Comparison of ENCODE assay signal across 11 cellular contexts in the genomic region with DNA sequence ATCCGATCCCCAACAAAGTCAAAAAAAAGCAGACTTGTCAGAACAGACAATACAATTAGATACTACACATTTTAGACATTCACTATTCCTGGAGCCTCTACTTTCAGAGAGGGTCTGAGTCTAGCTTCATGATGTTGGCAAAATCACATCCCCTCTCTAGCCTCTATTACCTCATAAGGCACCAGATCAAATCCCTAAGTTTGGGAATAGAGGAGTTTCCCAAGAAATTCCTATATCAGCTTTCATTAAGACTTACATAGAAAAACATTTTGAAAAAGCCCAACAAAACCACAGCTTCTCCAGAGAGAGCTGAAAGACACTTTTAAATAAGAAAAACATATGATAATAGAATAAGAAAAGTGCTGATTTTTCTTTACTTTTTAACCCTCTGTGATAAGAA. TPM values are rescaled to one million over a fixed set of nuclear protein-coding genes. Genes with fewer than 3 reads are reported as not detected.
DNase-seq lines count a peak whose midpoint lies in the region; ATAC-seq and TF ChIP-seq lines count a peak whose summit lies in the region.
"Had no signal": no experiment of that assay in that cellular context is flagged by ENCODE, and none has a peak within 500 bp of the region (broad histone marks: within the 10 kb centered on the region; RNA-seq: fewer than 3 reads in every experiment).

No MANE protein-coding gene starts in this region.

- TF ChIP-seq EP300 in gastroesophageal sphincter (IDR thresholded peaks at IDR 0.05): no peak

- H3K27ac ChIP-seq in HEK293 (ENCODE audit: extremely low read depth, low read depth, low read length) (no peak overlapping the region), gastroesophageal sphincter (peak overlapping the region in 3 of 4 donors; percentile 35 to 58 (median 55)), skeletal muscle tissue (ENCODE audit: low read depth, low read length) (peak overlapping the region; percentile 73)

- TF ChIP-seq CTCF in HEK293 (tag by site-specific recombination; IDR thresholded peaks at IDR 0.05): no peak
- TF ChIP-seq CTCF in activated CD8-positive, alpha-beta T cell treated with anti-CD3 and anti-CD28 coated beads for 36 hours (IDR thresholded peaks at IDR 0.05): no peak
- TF ChIP-seq CTCF in gastroesophageal sphincter (IDR thresholded peaks at IDR 0.05): no peak

- peaks cover 43% of the 10 kb centered on the region for H3K4me1 Mint-ChIP-seq in activated CD8-positive, alpha-beta T cell treated with anti-CD3 and anti-CD28 coated beads for 36 hours (ENCODE audit: low read depth)

- H3K27ac Mint-ChIP-seq in activated CD8-positive, alpha-beta T cell treated with anti-CD3 and anti-CD28 coated beads for 36 hours: peak overlapping the region; percentile 81

- intact Hi-C loops in activated CD8-positive, alpha-beta T cell treated with anti-CD3 and anti-CD28 coated beads for 36 hours (cut with micrococcal nuclease): no loop called here

- no peaks in the 10 kb centered on the region for H3K9me3 Mint-ChIP-seq in activated CD8-positive, alpha-beta T cell treated with anti-CD3 and anti-CD28 coated beads for 36 hours

- POLR2A ChIA-PET in HEK293 (lab: Yijun Ruan, JAX): no interaction called here
- POLR2A ChIA-PET in activated CD8-positive, alpha-beta T cell treated with anti-CD3 and anti-CD28 coated beads for 36 hours (lab: Charles Lee): interaction anchor here (1.0 to 1.5 kb wide), 5 partner anchors 10 to 39 kb away, joined by 3 to 5 read pairs (median 3); no protein-coding TSS in a partner anchor

- H3K4me1 ChIP-seq in HEK293 (ENCODE audit: control insufficient read depth, insufficient read depth, low read length): peaks cover 45% of the 10 kb centered on the region
- H3K4me1 ChIP-seq in gastroesophageal sphincter: peaks cover 6 to 91% (median 25%) of the 10 kb centered on the region in 3 donors
- H3K4me1 ChIP-seq in skeletal muscle tissue (ENCODE audit: control insufficient read depth in 3 of 3, insufficient read depth in 3 of 3, low read length in 3 of 3): peaks cover 39 to 61% (median 60%) of the 10 kb centered on the region in 3 donors

- H3K27me3 ChIP-seq in gastroesophageal sphincter: no peaks in the 10 kb centered on the region
- no peaks in the 10 kb centered on the region for H3K27me3 ChIP-seq in skeletal muscle tissue (ENCODE audit: control insufficient read depth in 3 of 3, insufficient read depth in 3 of 3, low read length in 3 of 3)

- H3K9ac ChIP-seq in skeletal muscle tissue (ENCODE audit: low read depth in 1 of 3, low read length in 3 of 3): peak overlapping the region in 2 of 3 donors; percentile 7 to 26

- DNase-seq in activated CD8-positive, alpha-beta T cell treated with anti-CD3 and anti-CD28 coated beads for 36 hours: no peak
- DNase-seq in cerebellum (ENCODE audit: low spot score): no peak
- DNase-seq: amniotic stem cell, NCI-H446 treated with DMSO at 0.1 percent for 48 hours had no signal

- H3K9me3 ChIP-seq in HEK293 (ENCODE audit: control insufficient read depth, insufficient read depth, low read depth, low read length): no peaks in the 10 kb centered on the region
- H3K9me3 ChIP-seq in gastroesophageal sphincter: no peaks in the 10 kb centered on the region
- no peaks in the 10 kb centered on the region for H3K9me3 ChIP-seq in skeletal muscle tissue (ENCODE audit: control insufficient read depth in 3 of 3, low read length in 3 of 3)
- H3K9me3 ChIP-seq: mucosa of descending colon had no signal

- H3K4me3 Mint-ChIP-seq in activated CD8-positive, alpha-beta T cell treated with anti-CD3 and anti-CD28 coated beads for 36 hours: peak overlapping the region; percentile 46

- H3K4me3 ChIP-seq in HEK293 (ENCODE audit: low read depth, low read length): no peak overlapping the region
- H3K4me3 ChIP-seq in gastroesophageal sphincter: peak overlapping the region in 1 of 2 donors; percentile 10
- H3K4me3 ChIP-seq in skeletal muscle tissue (ENCODE audit: low read length in 3 of 3): no peak overlapping the region
- H3K4me3 ChIP-seq: mucosa of descending colon had no signal

- WGBS in gastroesophageal sphincter (ENCODE audit: low coverage in 1 of 2), 2 donors: 57 to 60% methylated on average over 1 of the region's 1 CpG

- no peaks in the 10 kb centered on the region for H3K27me3 Mint-ChIP-seq in activated CD8-positive, alpha-beta T cell treated with anti-CD3 and anti-CD28 coated beads for 36 hours

- H3K36me3 Mint-ChIP-seq in activated CD8-positive, alpha-beta T cell treated with anti-CD3 and anti-CD28 coated beads for 36 hours (ENCODE audit: low read depth): peaks cover 22% of the 10 kb centered on the region

- no peak for TF ChIP-seq POLR2A in gastroesophageal sphincter (IDR thresholded peaks at IDR 0.05)

- ATAC-seq in activated CD8-positive, alpha-beta T cell treated with anti-CD3 and anti-CD28 coated beads for 36 hours: no peak
- ATAC-seq in gastroesophageal sphincter (no peak), HG03520 (IDR thresholded peaks at IDR 0.05; ENCODE audit: unreplicated experiment) (no peak), GM18502 (IDR thresholded peaks at IDR 0.05; ENCODE audit: poor library complexity, unreplicated experiment) (no peak), GM21723 (IDR thresholded peaks at IDR 0.05; ENCODE audit: unreplicated experiment) (no peak)

- CTCF ChIA-PET in HEK293 (lab: Yijun Ruan, JAX): interaction anchor here (0.6 to 1.9 kb wide), 7 partner anchors 9 to 243 kb away, joined by 3 to 4 read pairs (median 3); no protein-coding TSS in a partner anchor
- CTCF ChIA-PET in activated CD8-positive, alpha-beta T cell treated with anti-CD3 and anti-CD28 coated beads for 36 hours (lab: Charles Lee): interaction anchor here (1.6 to 8.9 kb wide), 4 partner anchors 22 to 38 kb away, joined by 4 to 83 read pairs (median 28); no protein-coding TSS in a partner anchor

- H3K36me3 ChIP-seq in HEK293 (ENCODE audit: control insufficient read depth in 2 of 2, insufficient read depth in 1 of 2, low read length in 2 of 2): peaks cover 0 to 4% of the 10 kb centered on the region in 2 experiments; a peak in 1 of 3 replicates
- no peaks in the 10 kb centered on the region for H3K36me3 ChIP-seq in gastroesophageal sphincter
- H3K36me3 ChIP-seq in skeletal muscle tissue (ENCODE audit: control insufficient read depth in 3 of 3, insufficient read depth in 3 of 3, low read length in 3 of 3): no peaks in the 10 kb centered on the region

TF ChIP-seq in HEK293, 187 proteins besides CTCF, POLR2A, EP300 and RAD21:
- TF ChIP-seq HOXD13 (CRISPR knock-in tag; IDR thresholded peaks at IDR 0.05; ENCODE audit: borderline replicate concordance) (no peak), ZNF114 (tag by site-specific recombination; IDR thresholded peaks at IDR 0.05) (no peak), IKZF3 (tag by site-specific recombination; IDR thresholded peaks at IDR 0.05) (0 out of 2 replicates have a peak, but pooled peaks have one; percentile 41), ZNF2 (tag by site-specific recombination; IDR thresholded peaks at IDR 0.05) (no peak), GFI1B (tag by site-specific recombination; IDR thresholded peaks at IDR 0.05) (0 out of 2 replicates have a peak, but pooled peaks have one; percentile 8)
- TF ChIP-seq, protein P1, sequence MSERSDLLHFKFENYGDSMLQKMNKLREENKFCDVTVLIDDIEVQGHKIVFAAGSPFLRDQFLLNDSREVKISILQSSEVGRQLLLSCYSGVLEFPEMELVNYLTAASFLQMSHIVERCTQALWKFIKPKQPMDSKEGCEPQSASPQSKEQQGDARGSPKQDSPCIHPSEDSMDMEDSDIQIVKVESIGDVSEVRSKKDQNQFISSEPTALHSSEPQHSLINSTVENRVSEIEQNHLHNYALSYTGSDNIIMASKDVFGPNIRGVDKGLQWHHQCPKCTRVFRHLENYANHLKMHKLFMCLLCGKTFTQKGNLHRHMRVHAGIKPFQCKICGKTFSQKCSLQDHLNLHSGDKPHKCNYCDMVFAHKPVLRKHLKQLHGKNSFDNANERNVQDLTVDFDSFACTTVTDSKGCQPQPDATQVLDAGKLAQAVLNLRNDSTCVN (tag by site-specific recombination; optimal IDR thresholded peaks at IDR 0.05): no peak
- TF ChIP-seq, protein P2, sequence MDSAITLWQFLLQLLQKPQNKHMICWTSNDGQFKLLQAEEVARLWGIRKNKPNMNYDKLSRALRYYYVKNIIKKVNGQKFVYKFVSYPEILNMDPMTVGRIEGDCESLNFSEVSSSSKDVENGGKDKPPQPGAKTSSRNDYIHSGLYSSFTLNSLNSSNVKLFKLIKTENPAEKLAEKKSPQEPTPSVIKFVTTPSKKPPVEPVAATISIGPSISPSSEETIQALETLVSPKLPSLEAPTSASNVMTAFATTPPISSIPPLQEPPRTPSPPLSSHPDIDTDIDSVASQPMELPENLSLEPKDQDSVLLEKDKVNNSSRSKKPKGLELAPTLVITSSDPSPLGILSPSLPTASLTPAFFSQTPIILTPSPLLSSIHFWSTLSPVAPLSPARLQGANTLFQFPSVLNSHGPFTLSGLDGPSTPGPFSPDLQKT (IDR thresholded peaks at IDR 0.05; ENCODE audit: borderline replicate concordance, low read depth, low read length): no peak
- TF ChIP-seq, protein P3, sequence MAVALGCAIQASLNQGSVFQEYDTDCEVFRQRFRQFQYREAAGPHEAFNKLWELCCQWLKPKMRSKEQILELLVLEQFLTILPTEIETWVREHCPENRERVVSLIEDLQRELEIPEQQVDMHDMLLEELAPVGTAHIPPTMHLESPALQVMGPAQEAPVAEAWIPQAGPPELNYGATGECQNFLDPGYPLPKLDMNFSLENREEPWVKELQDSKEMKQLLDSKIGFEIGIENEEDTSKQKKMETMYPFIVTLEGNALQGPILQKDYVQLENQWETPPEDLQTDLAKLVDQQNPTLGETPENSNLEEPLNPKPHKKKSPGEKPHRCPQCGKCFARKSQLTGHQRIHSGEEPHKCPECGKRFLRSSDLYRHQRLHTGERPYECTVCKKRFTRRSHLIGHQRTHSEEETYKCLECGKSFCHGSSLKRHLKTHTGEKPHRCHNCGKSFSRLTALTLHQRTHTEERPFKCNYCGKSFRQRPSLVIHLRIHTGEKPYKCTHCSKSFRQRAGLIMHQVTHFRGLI (tag by site-specific recombination; IDR thresholded peaks at IDR 0.05): peak; percentile 41; the same call in 1 of the 2 replicates

RNA-seq across cellular contexts. Expression of gene TBC1D2B, which starts 4.5 kb away (rescaled TPM):
- 10 to 100 TPM; 62.9 to 65.7 TPM for total RNA-seq in activated CD8-positive, alpha-beta T cell treated with anti-CD3 and anti-CD28 coated beads for 36 hours
- total RNA-seq in gastroesophageal sphincter (10 to 100 TPM; 36.9 to 51.7 (median 46.5) TPM), skeletal muscle tissue (30.3 TPM), cerebellum (18.3 TPM)

RNA-seq across cellular contexts. Expression of gene SH2D7, which starts 19.3 kb away (rescaled TPM):
- total RNA-seq in activated CD8-positive, alpha-beta T cell treated with anti-CD3 and anti-CD28 coated beads for 36 hours: not detected
- total RNA-seq in gastroesophageal sphincter: not detected
- total RNA-seq in skeletal muscle tissue: not detected
- not detected for total RNA-seq in cerebellum

RNA-seq across cellular contexts. Expression of gene CIB2, which starts 58.2 kb away (rescaled TPM):
- 1 to 10 TPM; 1.6 TPM for total RNA-seq in activated CD8-positive, alpha-beta T cell treated with anti-CD3 and anti-CD28 coated beads for 36 hours
- total RNA-seq in gastroesophageal sphincter: 10 to 100 TPM in 2 of 4 donors, 1 to 10 TPM in 2; 3.0 to 17.4 (median 8.8) TPM
- 6.3 TPM for total RNA-seq in skeletal muscle tissue
- total RNA-seq in cerebellum: 18.0 TPM
